Comparison of ENCODE assay signal across 32 cellular contexts in the genomic region with DNA sequence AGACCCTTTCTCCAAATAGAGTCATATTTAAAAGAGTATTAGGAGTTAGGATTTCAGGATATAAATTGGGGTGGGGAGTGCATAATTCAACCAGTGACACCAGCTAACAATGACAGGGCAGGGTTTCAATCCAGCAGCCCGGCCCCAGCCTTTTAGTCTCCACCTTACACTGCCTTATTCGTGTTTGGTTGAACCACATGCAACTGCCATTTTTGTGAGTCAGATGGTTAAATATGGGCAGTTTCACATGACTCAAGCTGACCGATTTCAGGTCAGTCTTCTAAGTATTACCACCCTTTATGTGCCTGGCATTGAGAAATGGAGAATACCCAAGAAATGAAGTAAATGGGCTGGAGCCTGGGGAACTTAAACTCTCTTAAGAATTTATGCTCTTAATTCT.
DNase-seq lines count a peak whose midpoint lies in the region; FAIRE-seq and TF ChIP-seq lines count a peak whose summit lies in the region.
"Had no signal": no experiment of that assay in that cellular context is flagged by ENCODE, and none has a peak within 500 bp of the region (broad histone marks: within the 10 kb centered on the region; RNA-seq: fewer than 3 reads in every experiment).

No MANE protein-coding gene starts in this region.

- no peak overlapping the region for H3K4me3 Mint-ChIP-seq in endothelial cell (ENCODE audit: unreplicated experiment)
- H3K4me3 Mint-ChIP-seq: activated T-cell treated with anti-CD3 and anti-CD28 coated beads, Interleukin-2, amount 50 U/mL, for 4 hours; H9; memory B cell; naive B cell had no signal

- no peaks in the 10 kb centered on the region for H3K79me2 ChIP-seq in keratinocyte (ENCODE audit: control insufficient read depth, insufficient read depth, low read length)

- H3K27me3 ChIP-seq in keratinocyte (ENCODE audit: control insufficient read depth, extremely low read depth, insufficient read depth, low read length) (no peaks in the 10 kb centered on the region), right atrium auricular region (no peaks in the 10 kb centered on the region)
- H3K27me3 ChIP-seq: adrenal gland, cardiac muscle cell, SJSA1, vagina had no signal

- H3K36me3 ChIP-seq in keratinocyte (ENCODE audit: control insufficient read depth in 2 of 2, extremely low read depth in 1 of 2, insufficient read depth in 2 of 2, low read length in 2 of 2) (no peaks in the 10 kb centered on the region), right atrium auricular region (peaks cover 22% of the 10 kb centered on the region)
- H3K36me3 ChIP-seq: cardiac muscle cell, SJSA1 had no signal

- no peak overlapping the region for H3K4me3 ChIP-seq in keratinocyte (ENCODE audit: control insufficient read depth in 2 of 3, extremely low read depth in 1 of 3, insufficient read depth in 2 of 3, low read depth in 1 of 3, low read length in 3 of 3)
- H3K4me3 ChIP-seq in right atrium auricular region = no peak overlapping the region
- H3K4me3 ChIP-seq: adrenal gland, cardiac muscle cell, coronary artery, PC-9, SJSA1, thoracic aorta, vagina had no signal

- no peaks in the 10 kb centered on the region for H3K36me3 Mint-ChIP-seq in endothelial cell (ENCODE audit: low read depth, unreplicated experiment)
- H3K36me3 Mint-ChIP-seq: memory B cell, naive B cell had no signal

- no peak for TF ChIP-seq CTCF in keratinocyte (optimal IDR thresholded peaks at IDR 0.05 in 1 of 3, IDR thresholded peaks at IDR 0.05 in 1 of 3, conservative IDR thresholded peaks at IDR 0.05 in 1 of 3; ENCODE audit: extremely low read depth in 1 of 3, insufficient read depth in 2 of 3, low read length in 3 of 3)
- no peak for TF ChIP-seq CTCF in right atrium auricular region (IDR thresholded peaks at IDR 0.05)
- TF ChIP-seq CTCF in endothelial cell (IDR thresholded peaks at IDR 0.05; ENCODE audit: unreplicated experiment) = no peak

- no peak overlapping the region for H3K9ac ChIP-seq in keratinocyte (ENCODE audit: control insufficient read depth, extremely low read depth, insufficient read depth, low read length)

- H3K4me1 ChIP-seq in keratinocyte (ENCODE audit: control insufficient read depth, extremely low read depth, insufficient read depth, low read length) = no peaks in the 10 kb centered on the region
- peaks cover 0 to 11% of the 10 kb centered on the region in 2 donors for H3K4me1 ChIP-seq in right atrium auricular region
- H3K4me1 ChIP-seq: adrenal gland, SJSA1, vagina had no signal

- DNase-seq in AG08396 (ENCODE audit: low spot score) (peak; percentile 39), M059J (ENCODE audit: low read depth) (peak; percentile 36), amniotic epithelial cell (ENCODE audit: low read depth) (peak; percentile 32), keratinocyte (ENCODE audit: low read depth, low spot score) (no peak), right atrium auricular region (ENCODE audit: low spot score) (no peak), endothelial cell (ENCODE audit: low spot score) (no peak), RPMI8226 (no peak), SIG-M5 (lab: John Stamatoyannopoulos, UW) (no peak)
- DNase-seq: activated CD4-positive, alpha-beta T cell treated with anti-CD3 and anti-CD28 coated beads for 1 hour; activated naive CD4-positive, alpha-beta T cell treated with Interleukin-2 at 50 U/mL for 16 hours; activated T-cell treated with anti-CD3 and anti-CD28 coated beads, Interleukin-2, amount 50 U/mL, for 4 hours; adrenal gland; DMS79 treated with DMSO at 0.1 percent for 48 hours; H9; left cardiac atrium; naive B cell; NCI-H2029 treated with DMSO at 0.1 percent for 48 hours; NCI-H446; PC-9; stimulated activated CD4-positive, alpha-beta T cell treated with anti-CD3 and anti-CD28 coated beads, Interleukin-4, amount 100 ng/mL, for 24 hours; stimulated activated naive CD4-positive, alpha-beta T cell treated with Interleukin-2 at 50 U/mL for 16 hours; T-helper 1 cell had no signal

- FAIRE-seq in keratinocyte (lab: Jason Lieb, UNC) = peak; percentile 69
- FAIRE-seq: endometrium, GM12891 had no signal

- H3K9me3 Mint-ChIP-seq in endothelial cell (ENCODE audit: unreplicated experiment) = no peaks in the 10 kb centered on the region
- H3K9me3 Mint-ChIP-seq: activated T-cell treated with anti-CD3 and anti-CD28 coated beads, Interleukin-2, amount 50 U/mL, for 4 hours; H9; memory B cell had no signal

- no peak overlapping the region for H3K4me2 ChIP-seq in keratinocyte (ENCODE audit: control insufficient read depth, extremely low read depth, insufficient read depth, low read depth, low read length)
- H3K4me2 ChIP-seq: PC-9 had no signal

- no peaks in the 10 kb centered on the region for H3K27me3 Mint-ChIP-seq in endothelial cell (ENCODE audit: unreplicated experiment)
- H3K27me3 Mint-ChIP-seq: memory B cell had no signal

- no peaks in the 10 kb centered on the region for H3K9me1 ChIP-seq in keratinocyte (ENCODE audit: control insufficient read depth, extremely low read depth, insufficient read depth, low read length)

- no peaks in the 10 kb centered on the region for H3K9me3 ChIP-seq in keratinocyte (ENCODE audit: control insufficient read depth, low read depth, low read length)
- no peaks in the 10 kb centered on the region for H3K9me3 ChIP-seq in right atrium auricular region
- H3K9me3 ChIP-seq: adrenal gland, SJSA1, thoracic aorta, vagina had no signal

- peaks cover 13% of the 10 kb centered on the region for H3K4me1 Mint-ChIP-seq in endothelial cell (ENCODE audit: unreplicated experiment)
- H3K4me1 Mint-ChIP-seq: memory B cell, naive B cell had no signal

- H2AFZ ChIP-seq in keratinocyte (ENCODE audit: control insufficient read depth, low read length) = no peak overlapping the region
- H2AFZ ChIP-seq: PC-9 had no signal

- H4K20me1 ChIP-seq in keratinocyte (ENCODE audit: control insufficient read depth, extremely low read depth, insufficient read depth, low read length) = no peaks in the 10 kb centered on the region

- no peak overlapping the region for H3K27ac ChIP-seq in keratinocyte (ENCODE audit: control insufficient read depth, insufficient read depth, low read length)
- no peak overlapping the region for H3K27ac ChIP-seq in right atrium auricular region
- H3K27ac ChIP-seq: adrenal gland, C4-2B, cardiac muscle cell, coronary artery, HL-60, PC-9, SJSA1, thoracic aorta, vagina had no signal

- no peak overlapping the region for H3K27ac Mint-ChIP-seq in endothelial cell (ENCODE audit: unreplicated experiment)
- H3K27ac Mint-ChIP-seq: H9, memory B cell, naive B cell had no signal

- dilution Hi-C loops in keratinocyte (cut with MboI; ENCODE audit: extremely low pct_ligation_motif_present, low sequenced_read_pairs) = no loop called here

Comparison
In these comparisons a context has a peak if more than half of its experiments do, and no peak if none do; other contexts are left out.
1. DNase-seq: peak in AG08396 (single experiment), M059J (single experiment) and amniotic epithelial cell (single experiment); none in keratinocyte (single experiment), right atrium auricular region (single experiment), endothelial cell (single experiment), RPMI8226 (single experiment) and SIG-M5 (single experiment).